In the genomic region with DNA sequence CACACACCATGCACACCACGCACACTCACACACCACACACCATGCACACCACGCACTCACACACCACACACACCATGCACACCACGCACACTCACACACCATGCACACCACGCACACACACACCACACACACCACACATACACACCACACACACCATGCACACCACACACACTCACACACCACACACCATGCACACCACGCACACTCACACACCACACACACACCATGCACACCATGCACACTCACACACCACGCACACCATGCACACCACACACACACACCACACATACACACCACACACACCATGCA, we compare ENCODE assay signal across 4 cellular contexts. TPM values are rescaled to one million over a fixed set of nuclear protein-coding genes. Genes with fewer than 3 reads are reported as not detected.
"Had no signal": no experiment of that assay in that cellular context is flagged by ENCODE, and none has a peak within 500 bp of the region (broad histone marks: within the 10 kb centered on the region; RNA-seq: fewer than 3 reads in every experiment).

No MANE protein-coding gene starts in this region.

RNA-seq across cellular contexts. Expression of gene PNMA6E, which starts 11.7 kb away (rescaled TPM):
- total RNA-seq: HT-29, IMR-90, K562 had no signal
- polyA plus RNA-seq: IgD-negative memory B cell, IMR-90 had no signal

RNA-seq across cellular contexts. Expression of gene ZFP92, which starts 21.9 kb away (rescaled TPM):
- total RNA-seq: HT-29 had no signal
